24 cellular contexts compared by ENCODE assay signal in genomic region chr1:51139474-51139873, GRCh38. TPM values are rescaled to one million over a fixed set of nuclear protein-coding genes. Genes with fewer than 3 reads are reported as not detected.
DNase-seq lines count a peak whose midpoint lies in the region; FAIRE-seq and TF ChIP-seq lines count a peak whose summit lies in the region.
"Had no signal": no experiment of that assay in that cellular context is flagged by ENCODE, and none has a peak within 500 bp of the region (broad histone marks: within the 10 kb centered on the region; RNA-seq: fewer than 3 reads in every experiment).

No MANE protein-coding gene starts in this region.

- 0 out of 2 replicates have a peak, but pooled peaks have one; percentile 13 for TF ChIP-seq RAD21 in Ishikawa (IDR thresholded peaks at IDR 0.05; ENCODE audit: low read depth)

- TF ChIP-seq CTCF in AG09319 (IDR thresholded peaks at IDR 0.05; ENCODE audit: low read depth, low read length) (peak; percentile 16; the same call in 1 of the 2 replicates), RWPE1 (conservative IDR thresholded peaks at IDR 0.05; ENCODE audit: low read depth) (peak; percentile 20)

- no peak for TF ChIP-seq POLR2A in H54 (IDR thresholded peaks at IDR 0.05; ENCODE audit: low read depth, low read length)

- H3K27ac ChIP-seq in RWPE1: no peak overlapping the region
- H3K27ac ChIP-seq: ascending aorta, colonic mucosa, neutrophil had no signal

- no peak for FAIRE-seq in H54 (lab: Jason Lieb, UNC)

- POLR2A ChIA-PET in RWPE1 (lab: Yijun Ruan, JAX; ENCODE audit: low non-redundant PET): no interaction called here

- DNase-seq in AG09319 (ENCODE audit: extremely low read depth, low read depth) (no peak), RWPE1 (ENCODE audit: low spot score) (no peak), fibroblast of peridontal ligament (ENCODE audit: extremely low read depth) (peak; percentile 15), cerebellum (ENCODE audit: low spot score) (no peak), islet precursor cell (no peak), H54 (ENCODE audit: insufficient read length, low spot score) (no peak)
- DNase-seq in activated T-cell treated with anti-CD3 and anti-CD28 coated beads, Interleukin-2, amount 50 U/mL, for 1 hour: no peak
- DNase-seq: activated CD4-positive, alpha-beta T cell treated with anti-CD3 and anti-CD28 coated beads, Interleukin-2, amount 50 U/mL, for 4 hours; activated naive CD4-positive, alpha-beta T cell treated with anti-CD3 and anti-CD28 coated beads, Interleukin-2, amount 10 ng/mL, durations not matched to agents 7 days and 5 days; activated T-cell treated with anti-CD3 and anti-CD28 coated beads for 4 hours; colonic mucosa; H7; KBM-7; NCI-H1436; NCI-H82; T-cell had no signal

- CTCF ChIA-PET in RWPE1 (lab: Yijun Ruan, JAX): interaction anchor here (0.6 to 0.7 kb wide), 2 partner anchors 81 to 202 kb away, joined by 3 read pairs; no protein-coding TSS in a partner anchor

- no peak for TF ChIP-seq EP300 in Ishikawa (IDR thresholded peaks at IDR 0.05; ENCODE audit: borderline replicate concordance)

TF ChIP-seq in Ishikawa, 13 proteins besides CTCF, POLR2A, EP300 and RAD21:
- TF ChIP-seq REST (IDR thresholded peaks at IDR 0.05; ENCODE audit: low read depth) (no peak), YY1 (IDR thresholded peaks at IDR 0.05; ENCODE audit: low read depth) (no peak), ZBTB7A (IDR thresholded peaks at IDR 0.05; ENCODE audit: low read depth) (no peak), NFIC (IDR thresholded peaks at IDR 0.05) (no peak), FOXM1 (IDR thresholded peaks at IDR 0.05; ENCODE audit: borderline replicate concordance, low read depth) (no peak), CREB1 (IDR thresholded peaks at IDR 0.05; ENCODE audit: low read depth) (no peak), TCF12 (IDR thresholded peaks at IDR 0.05; ENCODE audit: low read depth) (no peak), EGR1 (IDR thresholded peaks at IDR 0.05) (no peak), TAF1 (IDR thresholded peaks at IDR 0.05; ENCODE audit: low read depth) (no peak), TEAD4 (IDR thresholded peaks at IDR 0.05) (no peak)
- TF ChIP-seq, protein P1, sequence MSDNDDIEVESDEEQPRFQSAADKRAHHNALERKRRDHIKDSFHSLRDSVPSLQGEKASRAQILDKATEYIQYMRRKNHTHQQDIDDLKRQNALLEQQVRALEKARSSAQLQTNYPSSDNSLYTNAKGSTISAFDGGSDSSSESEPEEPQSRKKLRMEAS (IDR thresholded peaks at IDR 0.05): no peak
TF ChIP-seq in Ishikawa: peak in this region for 0.

RNA-seq across cellular contexts. Expression of gene C1orf185, which starts 37.4 kb away (rescaled TPM):
- not detected for total RNA-seq in cerebellum
- total RNA-seq: ascending aorta, colonic mucosa, glomerular endothelial cell, H7, lower leg skin, Right ventricle myocardium inferior, sciatic nerve, T-cell, ureter had no signal
